37 cellular contexts compared by ENCODE assay signal in genomic region chr7:135012229-135012628, GRCh38.
"Had no signal": no experiment of that assay in that cellular context is flagged by ENCODE, and none has a peak within 500 bp of the region (broad histone marks: within the 10 kb centered on the region; RNA-seq: fewer than 3 reads in every experiment).

No MANE protein-coding gene starts in this region.

- H3K27me3 ChIP-seq: adrenal gland, ascending aorta, body of pancreas, brain microvascular endothelial cell, breast epithelium, cardiac muscle cell had no signal

- H3K4me1 ChIP-seq: adrenal gland, ascending aorta, body of pancreas, breast epithelium had no signal

- ATAC-seq: activated naive CD4-positive, alpha-beta T cell treated with anti-CD3 and anti-CD28 coated beads, Interleukin-2, amount 50 U/mL, for 72 hours; activated naive CD8-positive, alpha-beta T cell treated with anti-CD3 and anti-CD28 coated beads, Interleukin-2, amount 50 U/mL, for 24 hours; activated T-cell treated with anti-CD3 and anti-CD28 coated beads, Interleukin-2, amount 50 U/mL, for 4 hours; activated T-cell treated with anti-CD3 and anti-CD28 coated beads, Interleukin-2, amount 50 U/mL, for 72 hours; activated T-helper 17 cell treated with anti-CD3 and anti-CD28 coated beads, Interleukin-2, amount 50 U/mL, for 72 hours; body of pancreas had no signal

- H3K9me3 Mint-ChIP-seq: activated naive CD4-positive, alpha-beta T cell treated with anti-CD3 and anti-CD28 coated beads, Interleukin-2, amount 10 ng/mL, durations not matched to agents 7 days and 5 days; activated naive CD4-positive, alpha-beta T cell treated with anti-CD3 and anti-CD28 coated beads, Interleukin-2, amount 50 U/mL, for 72 hours; activated T-helper 1 cell treated with anti-CD3 and anti-CD28 coated beads, Interleukin-12 subunit alpha, Interleukin-12 subunit beta, Interleukin-2, Interleukin-4 antibody, amounts not matched to agents 30 ng/mL and 10 ng/mL and 1 ng/mL, durations not matched to agents 14 hours and 24 hours and 36 hours; activated T-helper 17 cell treated with anti-CD3 and anti-CD28 coated beads, Interleukin-2, amount 50 U/mL, for 72 hours; activated T-helper 2 cell treated with anti-CD3 and anti-CD28 coated beads, Interferon-gamma antibody, Interleukin-2, Interleukin-4, amounts not matched to agents 10 μg/mL and 5 μg/mL and 100 μg/mL, durations not matched to agents 14 hours and 24 hours and 36 hours; central memory CD8-positive, alpha-beta T cell had no signal

- H3K4me1 Mint-ChIP-seq: activated naive CD4-positive, alpha-beta T cell treated with anti-CD3 and anti-CD28 coated beads, Interleukin-2, amount 10 ng/mL, durations not matched to agents 7 days and 5 days; activated naive CD4-positive, alpha-beta T cell treated with anti-CD3 and anti-CD28 coated beads, Interleukin-2, amount 50 U/mL, for 24 hours; activated naive CD8-positive, alpha-beta T cell treated with anti-CD3 and anti-CD28 coated beads, Interleukin-2, amount 10 ng/mL, durations not matched to agents 7 days and 5 days; activated naive CD8-positive, alpha-beta T cell treated with anti-CD3 and anti-CD28 coated beads, Interleukin-2, amount 50 U/mL, for 24 hours; activated T-helper 17 cell treated with anti-CD3 and anti-CD28 coated beads, Interleukin-2, amount 50 U/mL, for 72 hours; brain; central memory CD8-positive, alpha-beta T cell had no signal

- H3K4me3 ChIP-seq: adrenal gland, ascending aorta, body of pancreas, breast epithelium, cardiac muscle cell had no signal

- H3K36me3 Mint-ChIP-seq: activated naive CD4-positive, alpha-beta T cell treated with anti-CD3 and anti-CD28 coated beads, Interleukin-2, amount 10 ng/mL, durations not matched to agents 7 days and 5 days; activated naive CD4-positive, alpha-beta T cell treated with anti-CD3 and anti-CD28 coated beads, Interleukin-2, amount 50 U/mL, for 72 hours; brain had no signal

- DNase-seq: activated effector memory CD4-positive, alpha-beta T cell treated with anti-CD3 and anti-CD28 coated beads, Interleukin-2, amount 50 U/mL, for 16 hours; activated effector memory CD4-positive, alpha-beta T cell treated with Interleukin-2 at 50 U/mL for 16 hours; activated gamma-delta T cell; activated gamma-delta T cell treated with Interleukin-2 at 50 U/mL for 16 hours; activated naive CD4-positive, alpha-beta T cell; activated naive CD4-positive, alpha-beta T cell treated with anti-CD3 and anti-CD28 coated beads for 36 hours; activated naive CD4-positive, alpha-beta T cell treated with anti-CD3 and anti-CD28 coated beads, Interleukin-2, amount 10 ng/mL, durations not matched to agents 7 days and 5 days; activated naive CD4-positive, alpha-beta T cell treated with anti-CD3 and anti-CD28 coated beads, Interleukin-2, amount 50 U/mL, for 16 hours; activated naive CD4-positive, alpha-beta T cell treated with Interleukin-2 at 50 U/mL for 16 hours; activated naive CD8-positive, alpha-beta T cell treated with anti-CD3 and anti-CD28 coated beads for 36 hours; activated naive CD8-positive, alpha-beta T cell treated with anti-CD3 and anti-CD28 coated beads, Interleukin-2, amount 10 ng/mL, durations not matched to agents 7 days and 5 days; activated naive CD8-positive, alpha-beta T cell treated with anti-CD3 and anti-CD28 coated beads, Interleukin-2, amount 50 U/mL, for 24 hours; activated T-cell treated with anti-CD3 and anti-CD28 coated beads, Interleukin-2, amount 50 U/mL, for 24 hours; activated T-cell treated with anti-CD3 and anti-CD28 coated beads, Interleukin-2, amount 50 U/mL, for 4 hours; activated T-cell treated with anti-CD3 and anti-CD28 coated beads, Interleukin-2, amount 50 U/mL, for 48 hours; activated T-cell treated with anti-CD3 and anti-CD28 coated beads, Interleukin-2, amount 50 U/mL, for 72 hours; adrenal gland; amniotic stem cell; amygdala; anterior cingulate cortex; aorta; body of pancreas; brain microvascular endothelial cell; caudate nucleus; central memory CD4-positive, alpha-beta T cell; cerebellar nuclear complex had no signal

- H3K27ac Mint-ChIP-seq: activated naive CD4-positive, alpha-beta T cell treated with anti-CD3 and anti-CD28 coated beads for 36 hours; activated naive CD4-positive, alpha-beta T cell treated with anti-CD3 and anti-CD28 coated beads, Interleukin-2, amount 10 ng/mL, durations not matched to agents 7 days and 5 days; activated naive CD4-positive, alpha-beta T cell treated with anti-CD3 and anti-CD28 coated beads, Interleukin-2, amount 50 U/mL, for 24 hours; activated naive CD4-positive, alpha-beta T cell treated with anti-CD3 and anti-CD28 coated beads, Interleukin-2, amount 50 U/mL, for 72 hours; activated naive CD8-positive, alpha-beta T cell; activated naive CD8-positive, alpha-beta T cell treated with anti-CD3 and anti-CD28 coated beads for 36 hours; activated naive CD8-positive, alpha-beta T cell treated with anti-CD3 and anti-CD28 coated beads, Interleukin-2, amount 10 ng/mL, durations not matched to agents 7 days and 5 days; activated naive CD8-positive, alpha-beta T cell treated with anti-CD3 and anti-CD28 coated beads, Interleukin-2, amount 50 U/mL, for 24 hours; activated T-cell treated with anti-CD3 and anti-CD28 coated beads, Interleukin-2, amount 50 U/mL, for 24 hours; activated T-cell treated with anti-CD3 and anti-CD28 coated beads, Interleukin-2, amount 50 U/mL, for 72 hours; activated T-helper 1 cell treated with anti-CD3 and anti-CD28 coated beads, Interleukin-12 subunit alpha, Interleukin-12 subunit beta, Interleukin-2, Interleukin-4 antibody, amounts not matched to agents 30 ng/mL and 10 ng/mL and 1 ng/mL, durations not matched to agents 14 hours and 24 hours and 36 hours; activated T-helper 17 cell treated with anti-CD3 and anti-CD28 coated beads, Interleukin-2, amount 50 U/mL, for 72 hours; activated T-helper 2 cell treated with anti-CD3 and anti-CD28 coated beads, Interferon-gamma antibody, Interleukin-2, Interleukin-4, amounts not matched to agents 10 μg/mL and 5 μg/mL and 100 μg/mL, durations not matched to agents 14 hours and 24 hours and 36 hours; brain had no signal

- H3K4me3 Mint-ChIP-seq: activated naive CD4-positive, alpha-beta T cell treated with anti-CD3 and anti-CD28 coated beads for 36 hours; activated naive CD4-positive, alpha-beta T cell treated with anti-CD3 and anti-CD28 coated beads, Interleukin-2, amount 10 ng/mL, durations not matched to agents 7 days and 5 days; activated naive CD4-positive, alpha-beta T cell treated with anti-CD3 and anti-CD28 coated beads, Interleukin-2, amount 50 U/mL, for 24 hours; activated naive CD8-positive, alpha-beta T cell; activated naive CD8-positive, alpha-beta T cell treated with anti-CD3 and anti-CD28 coated beads for 36 hours; activated naive CD8-positive, alpha-beta T cell treated with anti-CD3 and anti-CD28 coated beads, Interleukin-2, amount 10 ng/mL, durations not matched to agents 7 days and 5 days; activated naive CD8-positive, alpha-beta T cell treated with anti-CD3 and anti-CD28 coated beads, Interleukin-2, amount 50 U/mL, for 24 hours; activated T-cell treated with anti-CD3 and anti-CD28 coated beads, Interleukin-2, amount 50 U/mL, for 24 hours; activated T-cell treated with anti-CD3 and anti-CD28 coated beads, Interleukin-2, amount 50 U/mL, for 4 hours; activated T-cell treated with anti-CD3 and anti-CD28 coated beads, Interleukin-2, amount 50 U/mL, for 72 hours; activated T-helper 1 cell treated with anti-CD3 and anti-CD28 coated beads, Interleukin-12 subunit alpha, Interleukin-12 subunit beta, Interleukin-2, Interleukin-4 antibody, amounts not matched to agents 30 ng/mL and 10 ng/mL and 1 ng/mL, durations not matched to agents 14 hours and 24 hours and 36 hours; activated T-helper 17 cell treated with anti-CD3 and anti-CD28 coated beads, Interleukin-2, amount 50 U/mL, for 72 hours; brain; central memory CD8-positive, alpha-beta T cell had no signal

- H3K27ac ChIP-seq: adrenal gland, ascending aorta, body of pancreas, brain microvascular endothelial cell, breast epithelium, cardiac muscle cell had no signal

- H3K9me3 ChIP-seq: adrenal gland, ascending aorta, body of pancreas had no signal

- H3K27me3 Mint-ChIP-seq: activated naive CD4-positive, alpha-beta T cell treated with anti-CD3 and anti-CD28 coated beads, Interleukin-2, amount 10 ng/mL, durations not matched to agents 7 days and 5 days; activated naive CD4-positive, alpha-beta T cell treated with anti-CD3 and anti-CD28 coated beads, Interleukin-2, amount 50 U/mL, for 24 hours; activated naive CD8-positive, alpha-beta T cell; activated naive CD8-positive, alpha-beta T cell treated with anti-CD3 and anti-CD28 coated beads for 36 hours; activated naive CD8-positive, alpha-beta T cell treated with anti-CD3 and anti-CD28 coated beads, Interleukin-2, amount 10 ng/mL, durations not matched to agents 7 days and 5 days; activated naive CD8-positive, alpha-beta T cell treated with anti-CD3 and anti-CD28 coated beads, Interleukin-2, amount 50 U/mL, for 24 hours; activated T-cell treated with anti-CD3 and anti-CD28 coated beads, Interleukin-2, amount 50 U/mL, for 24 hours; activated T-helper 17 cell treated with anti-CD3 and anti-CD28 coated beads, Interleukin-2, amount 50 U/mL, for 72 hours; brain; central memory CD8-positive, alpha-beta T cell had no signal

- H3K36me3 ChIP-seq: adrenal gland, ascending aorta, brain microvascular endothelial cell, breast epithelium, cardiac muscle cell had no signal
